Comparison of ENCODE assay signal across 2 cellular contexts in genomic region chr12:15090441-15090840, GRCh38.
TF ChIP-seq lines count a peak whose summit lies in the region.

No MANE protein-coding gene starts in this region.

TF ChIP-seq in A549, 52 proteins besides CTCF, POLR2A, EP300 and RAD21:
- TF ChIP-seq MAFK (IDR thresholded peaks at IDR 0.05; ENCODE audit: partially characterized antibody) (peak; percentile 96), HDAC2 (IDR thresholded peaks at IDR 0.05) (no peak)

TF ChIP-seq in H1, 55 proteins besides CTCF, POLR2A, EP300 and RAD21:
- peak; percentile 74 for TF ChIP-seq MAFK (IDR thresholded peaks at IDR 0.05; ENCODE audit: low read depth, low read length)
- no peak for TF ChIP-seq KDM1A (IDR thresholded peaks at IDR 0.05; ENCODE audit: borderline replicate concordance, low read length)
